Comparison of ENCODE assay signal across 11 cellular contexts in the genomic region with DNA sequence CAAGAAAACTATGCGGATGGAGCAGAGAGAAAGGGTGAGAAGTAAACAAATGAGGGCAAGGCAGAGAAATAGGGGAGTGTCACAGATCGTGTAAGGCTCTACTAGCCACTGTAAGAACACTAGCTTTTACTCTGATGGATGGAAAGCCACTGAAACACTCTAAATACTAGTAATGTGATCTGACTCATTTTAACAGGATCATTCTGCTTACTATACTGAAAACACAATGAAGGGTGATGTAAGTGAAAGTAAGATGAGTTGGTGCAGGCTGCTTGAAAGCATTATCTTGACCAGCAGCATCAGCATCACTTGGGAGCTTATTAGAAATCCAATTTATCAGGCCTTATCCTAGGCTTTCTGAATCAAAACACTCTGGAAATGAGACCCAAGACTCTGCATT. TPM values are rescaled to one million over a fixed set of nuclear protein-coding genes. Genes with fewer than 3 reads are reported as not detected.
DNase-seq lines count a peak whose midpoint lies in the region; ATAC-seq, FAIRE-seq and TF ChIP-seq lines count a peak whose summit lies in the region.
"Had no signal": no experiment of that assay in that cellular context is flagged by ENCODE, and none has a peak within 500 bp of the region (broad histone marks: within the 10 kb centered on the region; RNA-seq: fewer than 3 reads in every experiment).

No MANE protein-coding gene starts in this region.

- H3K4me3 Mint-ChIP-seq in T-helper 1 cell treated with Interleukin-12 subunit alpha and Interleukin-12 subunit beta and Interleukin-4 antibody, amounts not matched to agents 30 μg/mL and 1 μg/mL, for 36 hours = no peak overlapping the region

- FAIRE-seq in RCC 7860 (lab: Jason Lieb, UNC) = no peak

- peak overlapping the region; percentile 23 for H3K27ac Mint-ChIP-seq in T-helper 1 cell treated with Interleukin-12 subunit alpha and Interleukin-12 subunit beta and Interleukin-4 antibody, amounts not matched to agents 30 μg/mL and 1 μg/mL, for 36 hours

- H3K36me3 Mint-ChIP-seq in T-helper 1 cell treated with Interleukin-12 subunit alpha and Interleukin-12 subunit beta and Interleukin-4 antibody, amounts not matched to agents 30 μg/mL and 1 μg/mL, for 36 hours (ENCODE audit: low read depth) = peaks cover 21% of the 10 kb centered on the region

- no peak for TF ChIP-seq CTCF in fibroblast of villous mesenchyme (IDR thresholded peaks at IDR 0.05; ENCODE audit: insufficient read depth, low read depth, low read length)

- H3K9me3 Mint-ChIP-seq in T-helper 1 cell treated with Interleukin-12 subunit alpha and Interleukin-12 subunit beta and Interleukin-4 antibody, amounts not matched to agents 30 μg/mL and 1 μg/mL, for 36 hours = no peaks in the 10 kb centered on the region

- ATAC-seq in GM18499 (IDR thresholded peaks at IDR 0.05; ENCODE audit: insufficient read depth, unreplicated experiment) = peak; percentile 46
- ATAC-seq in HG03175 (IDR thresholded peaks at IDR 0.05; ENCODE audit: unreplicated experiment) = no peak
- ATAC-seq in GM18502 (IDR thresholded peaks at IDR 0.05; ENCODE audit: poor library complexity, unreplicated experiment) = no peak

- H3K4me1 Mint-ChIP-seq in T-helper 1 cell treated with Interleukin-12 subunit alpha and Interleukin-12 subunit beta and Interleukin-4 antibody, amounts not matched to agents 30 μg/mL and 1 μg/mL, for 36 hours (ENCODE audit: low read depth) = peaks cover 16% of the 10 kb centered on the region

- no peaks in the 10 kb centered on the region for H3K27me3 Mint-ChIP-seq in T-helper 1 cell treated with Interleukin-12 subunit alpha and Interleukin-12 subunit beta and Interleukin-4 antibody, amounts not matched to agents 30 μg/mL and 1 μg/mL, for 36 hours (ENCODE audit: low read depth)

- no peak overlapping the region for H3K4me3 ChIP-seq in fibroblast of villous mesenchyme (ENCODE audit: low read depth, low read length)

- peak; percentile 7 for DNase-seq in AG08396 (ENCODE audit: low spot score)
- peak; percentile 42 for DNase-seq in fibroblast of villous mesenchyme (ENCODE audit: low read depth)
- DNase-seq in NCI-H1436 (lab: John Stamatoyannopoulos, UW) = no peak
- no peak for DNase-seq in RCC 7860 (ENCODE audit: low spot score)
- DNase-seq: activated CD8-positive, alpha-beta memory T cell treated with anti-CD3 and anti-CD28 coated beads, Interleukin-2, amount 50 U/mL, for 48 hours; C1 segment of cervical spinal cord; NCI-H1092 had no signal

RNA-seq across cellular contexts. Expression of a gene that starts 32.7 kb away (rescaled TPM):
- total RNA-seq in fibroblast of villous mesenchyme = 31.9 and 39.7 TPM in 2 replicates

Comparison
In these comparisons a context has a peak if more than half of its experiments do, and no peak if none do; other contexts are left out.
1. DNase-seq: peak in AG08396 (single experiment) and fibroblast of villous mesenchyme (single experiment); none in NCI-H1436 (single experiment) and RCC 7860 (single experiment).